Comparison of ENCODE assay signal across 15 cellular contexts in the genomic region with DNA sequence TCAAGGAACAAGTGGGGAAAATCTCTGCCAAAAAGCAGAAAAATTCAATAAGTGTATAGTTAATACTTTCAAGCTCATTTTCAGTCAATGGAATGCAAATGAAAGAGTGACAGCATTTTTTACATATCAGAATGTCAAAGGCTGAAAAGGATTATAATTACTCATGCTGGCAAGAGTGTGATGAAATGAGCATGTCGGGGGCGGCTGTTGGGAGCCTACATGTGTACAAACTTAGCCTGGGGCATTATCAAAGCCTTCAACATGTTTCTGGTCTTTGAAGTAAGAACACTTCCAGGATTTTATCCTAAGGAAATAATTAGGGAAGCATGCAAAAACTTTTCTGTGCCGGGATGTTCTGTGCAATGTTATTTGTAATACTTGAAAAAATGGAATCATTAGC.
DNase-seq lines count a peak whose midpoint lies in the region; ATAC-seq and TF ChIP-seq lines count a peak whose summit lies in the region.
"Had no signal": no experiment of that assay in that cellular context is flagged by ENCODE, and none has a peak within 500 bp of the region (broad histone marks: within the 10 kb centered on the region; RNA-seq: fewer than 3 reads in every experiment).

No MANE protein-coding gene starts in this region.

- no peak overlapping the region for H2AFZ ChIP-seq in mammary epithelial cell (ENCODE audit: low read depth, low read length)
- H2AFZ ChIP-seq: PC-9 had no signal

- H3K18ac ChIP-seq in mesendoderm (ENCODE audit: low read length) = no peak overlapping the region

- no peaks in the 10 kb centered on the region for H3K79me1 ChIP-seq in mesendoderm (ENCODE audit: low read length)

- no peak overlapping the region for H3K23ac ChIP-seq in mesendoderm (ENCODE audit: low read length)

- peak overlapping the region; percentile 36 for H3K4ac ChIP-seq in mesendoderm (ENCODE audit: low read depth, low read length)

- peak overlapping the region; percentile 74 for H2BK15ac ChIP-seq in mesendoderm (replicated peaks; ENCODE audit: low read depth)

- CTCF ChIA-PET in mammary epithelial cell (lab: Charles Lee; ENCODE audit: low non-redundant PET) = no interaction called here

- H3K27me3 ChIP-seq in mammary epithelial cell (ENCODE audit: insufficient read depth, low read length) = peaks cover 6% of the 10 kb centered on the region
- no peaks in the 10 kb centered on the region for H3K27me3 ChIP-seq in mesendoderm (ENCODE audit: insufficient read depth, low read length, poor library complexity)
- H3K27me3 ChIP-seq in dorsolateral prefrontal cortex = peaks cover 0 to 18% (median 0%) of the 10 kb centered on the region in 45 donors
- H3K27me3 ChIP-seq in left lung = peaks cover 0 to 6% of the 10 kb centered on the region in 2 donors
- H3K27me3 ChIP-seq: right lobe of liver had no signal

- H3K27ac ChIP-seq in mammary epithelial cell (ENCODE audit: insufficient read depth, low read depth, low read length) (no peak overlapping the region), mesendoderm (ENCODE audit: low read depth, low read length) (no peak overlapping the region), dorsolateral prefrontal cortex (no peak overlapping the region), left lung (no peak overlapping the region)
- H3K27ac ChIP-seq: PC-9, right lobe of liver had no signal

- intact Hi-C loops in mammary epithelial cell (cut with micrococcal nuclease) = no loop called here
- intact Hi-C loops in dorsolateral prefrontal cortex (cut with DNase I) = no loop called here
- intact Hi-C loops in left lung (cut with DNase I) = no loop called here

- H3K79me2 ChIP-seq in mammary epithelial cell (ENCODE audit: insufficient read depth, low read length) (no peaks in the 10 kb centered on the region), mesendoderm (ENCODE audit: control insufficient read depth, insufficient read depth, low read length) (no peaks in the 10 kb centered on the region)

- WGBS in mammary epithelial cell (ENCODE audit: low coverage, missing lambda C conversion rate) = 2% methylated on average over 3 of the region's 3 CpGs
- WGBS in mesendoderm (ENCODE audit: extremely low coverage, insufficient coverage, low lambda C conversion rate) = no CpG with 5 or more reads among the region's 3 CpGs

- no peak overlapping the region for H2BK120ac ChIP-seq in mesendoderm (ENCODE audit: low read depth, low read length)

- peak; percentile 38 for DNase-seq in AG10803 (ENCODE audit: low read depth)
- peak; percentile 8 for DNase-seq in HS-27A (ENCODE audit: low read depth)
- peak; percentile 49 for DNase-seq in mammary epithelial cell
- peak; percentile 54 for DNase-seq in mesendoderm
- DNase-seq in activated CD8-positive, alpha-beta memory T cell treated with anti-CD3 and anti-CD28 coated beads, Interleukin-2, amount 50 U/mL, for 4 hours = no peak
- DNase-seq in dorsolateral prefrontal cortex = no peak
- no peak for DNase-seq in left lung
- DNase-seq: activated T-cell treated with anti-CD3 and anti-CD28 coated beads, Interleukin-2, amount 50 U/mL, for 1 hour; central memory CD4-positive, alpha-beta T cell; effector CD8-positive, alpha-beta T cell; occipital lobe; right lobe of liver; stimulated activated CD4-positive, alpha-beta T cell treated with anti-CD3 and anti-CD28 coated beads, Interleukin-1b, Interleukin-23, amount 100 ng/mL, for 48 hours had no signal

- H2BK5ac ChIP-seq in mesendoderm (ENCODE audit: low read length) = no peak overlapping the region

- no peak overlapping the region for H2AK5ac ChIP-seq in mesendoderm (ENCODE audit: low read length)

- H3K9ac ChIP-seq in mammary epithelial cell (ENCODE audit: insufficient read depth, low read length) (no peak overlapping the region), mesendoderm (ENCODE audit: low read length) (no peak overlapping the region)

- ATAC-seq in GM21447 (IDR thresholded peaks at IDR 0.05; ENCODE audit: unreplicated experiment) (no peak), left lung (no peak)
- ATAC-seq: right lobe of liver had no signal

- in situ Hi-C loops in mammary epithelial cell (cut with MboI; ENCODE audit: low sequenced_read_pairs in 2 of 2) = no loop called here

- H4K5ac ChIP-seq in mesendoderm (ENCODE audit: low read length) = no peak overlapping the region

- H3K9me3 ChIP-seq in mammary epithelial cell (replicated peaks; ENCODE audit: insufficient read depth, low read length) = no peaks in the 10 kb centered on the region
- no peaks in the 10 kb centered on the region for H3K9me3 ChIP-seq in left lung
- H3K9me3 ChIP-seq: right lobe of liver had no signal

- no peak overlapping the region for H3K56ac ChIP-seq in mesendoderm (ENCODE audit: low read length)

- no peak overlapping the region for H3K4me2 ChIP-seq in mammary epithelial cell (ENCODE audit: insufficient read depth, low read depth, low read length)
- no peak overlapping the region for H3K4me2 ChIP-seq in mesendoderm (ENCODE audit: low read length)
- H3K4me2 ChIP-seq: PC-9 had no signal

- H3K4me1 ChIP-seq in mammary epithelial cell (ENCODE audit: insufficient read depth, low read length) (peaks cover 7% of the 10 kb centered on the region), mesendoderm (ENCODE audit: control insufficient read depth, low read depth, low read length) (peaks cover 7% of the 10 kb centered on the region), left lung (no peaks in the 10 kb centered on the region)
- H3K4me1 ChIP-seq: right lobe of liver had no signal

- BruUV-seq in mammary epithelial cell (replicated peaks; lab: Mats Ljungman, UMichigan) = no TSS peak

- H3K36me3 ChIP-seq in mammary epithelial cell (ENCODE audit: insufficient read depth, low read length) = no peaks in the 10 kb centered on the region
- no peaks in the 10 kb centered on the region for H3K36me3 ChIP-seq in mesendoderm (ENCODE audit: control insufficient read depth, insufficient read depth, low read length)
- no peaks in the 10 kb centered on the region for H3K36me3 ChIP-seq in left lung
- H3K36me3 ChIP-seq: right lobe of liver had no signal

- H3K4me3 ChIP-seq in AG10803 (ENCODE audit: low read length) (no peak overlapping the region), mammary epithelial cell (replicated peaks in 1 of 3; ENCODE audit: insufficient read depth in 1 of 3, low read depth in 2 of 3, low read length in 3 of 3) (no peak overlapping the region), mesendoderm (ENCODE audit: low read length) (no peak overlapping the region), dorsolateral prefrontal cortex (no peak overlapping the region), left lung (no peak overlapping the region)
- H3K4me3 ChIP-seq: PC-9, right lobe of liver had no signal

- no peak overlapping the region for H4K8ac ChIP-seq in mesendoderm (ENCODE audit: low read depth, low read length)

- dilution Hi-C loops in mammary epithelial cell (cut with HindIII; ENCODE audit: low sequenced_read_pairs) = no loop called here

- TF ChIP-seq CTCF in AG10803 (conservative IDR thresholded peaks at IDR 0.05; ENCODE audit: low read length) = no peak
- TF ChIP-seq CTCF in mammary epithelial cell (conservative IDR thresholded peaks at IDR 0.05 in 1 of 2, IDR thresholded peaks at IDR 0.05 in 1 of 2; ENCODE audit: extremely low read depth in 1 of 2, insufficient read depth in 1 of 2, low read depth in 1 of 2, low read length in 2 of 2) = no peak
- TF ChIP-seq CTCF in dorsolateral prefrontal cortex (IDR thresholded peaks at IDR 0.05 in 54 of 56, conservative IDR thresholded peaks at IDR 0.05 in 2 of 56; ENCODE audit: low read depth in 1 of 56, partially characterized antibody in 56 of 56) = no peak
- no peak for TF ChIP-seq CTCF in left lung (IDR thresholded peaks at IDR 0.05)

- no peaks in the 10 kb centered on the region for H4K20me1 ChIP-seq in mammary epithelial cell (ENCODE audit: insufficient read depth, low read length)

Comparison
In these comparisons a context has a peak if more than half of its experiments do, and no peak if none do; other contexts are left out.
1. DNase-seq: peak in AG10803 (single experiment), HS-27A (single experiment), mammary epithelial cell (single experiment) and mesendoderm (single experiment); none in activated CD8-positive, alpha-beta memory T cell treated with anti-CD3 and anti-CD28 coated beads, Interleukin-2, amount 50 U/mL, for 4 hours (single experiment), dorsolateral prefrontal cortex (0 of 10) and left lung (0 of 2).